ENCODE assay signal across 10 cellular contexts in genomic region chr1:36396359-36396758, GRCh38. TPM values are rescaled to one million over a fixed set of nuclear protein-coding genes. Genes with fewer than 3 reads are reported as not detected.
A peak's percentile ranks its signal among the peaks of the same experiment; 100 is the strongest.
DNase-seq lines count a peak whose midpoint lies in the region; ATAC-seq, FAIRE-seq and TF ChIP-seq lines count a peak whose summit lies in the region.
"Had no signal": no experiment of that assay in that cellular context is flagged by ENCODE, and none has a peak within 500 bp of the region (broad histone marks: within the 10 kb centered on the region; RNA-seq: fewer than 3 reads in every experiment).

No MANE protein-coding gene starts in this region.

- ATAC-seq in activated T-cell treated with anti-CD3 and anti-CD28 coated beads, Interleukin-2, amount 50 U/mL, for 4 hours, result no peak

- H3K27me3 ChIP-seq in stomach smooth muscle (ENCODE audit: control insufficient read depth in 1 of 2, insufficient read depth in 2 of 2, low read length in 2 of 2) (no peaks in the 10 kb centered on the region), small intestine (ENCODE audit: control insufficient read depth in 2 of 2, insufficient read depth in 2 of 2, low read length in 2 of 2) (no peaks in the 10 kb centered on the region)

- no peak for TF ChIP-seq CTCF in VCaP (conservative IDR thresholded peaks at IDR 0.05)

- H3K4me1 ChIP-seq in stomach smooth muscle (ENCODE audit: control insufficient read depth, insufficient read depth, low read length) (peaks cover 12% of the 10 kb centered on the region), small intestine (ENCODE audit: control insufficient read depth in 2 of 2, insufficient read depth in 1 of 2, low read depth in 1 of 2, low read length in 1 of 2) (peaks cover 0 to 6% of the 10 kb centered on the region in 2 donors)

- H3K9me3 Mint-ChIP-seq in activated T-cell treated with anti-CD3 and anti-CD28 coated beads, Interleukin-2, amount 50 U/mL, for 4 hours, result no peaks in the 10 kb centered on the region
- H3K9me3 Mint-ChIP-seq in immature natural killer cell, result no peaks in the 10 kb centered on the region

- no peak for FAIRE-seq in small intestine (lab: Jason Lieb, UNC)
- FAIRE-seq: TTC549 had no signal

- H3K4me3 ChIP-seq in stomach smooth muscle (ENCODE audit: low read length in 2 of 2), result peak overlapping the region in 1 of 2 donors; percentile 22
- no peak overlapping the region for H3K4me3 ChIP-seq in small intestine (ENCODE audit: low read depth in 1 of 2, low read length in 2 of 2)

- peak overlapping the region; percentile 97 for H3K4me3 Mint-ChIP-seq in activated T-cell treated with anti-CD3 and anti-CD28 coated beads, Interleukin-2, amount 50 U/mL, for 4 hours
- H3K4me3 Mint-ChIP-seq in immature natural killer cell, result peak overlapping the region; percentile 48 to 100 (median 97)

- H3K27ac ChIP-seq in VCaP (peak overlapping the region; percentile 79), stomach smooth muscle (ENCODE audit: low read length) (peak overlapping the region; percentile 94), small intestine (ENCODE audit: low read depth in 1 of 2, low read length in 1 of 2) (no peak overlapping the region)

- peaks cover 33% of the 10 kb centered on the region for H3K4me1 Mint-ChIP-seq in activated T-cell treated with anti-CD3 and anti-CD28 coated beads, Interleukin-2, amount 50 U/mL, for 4 hours (ENCODE audit: low read depth)
- peaks cover 45 to 57% of the 10 kb centered on the region in 2 donors for H3K4me1 Mint-ChIP-seq in immature natural killer cell

- H3K9me3 ChIP-seq in stomach smooth muscle (ENCODE audit: control insufficient read depth in 2 of 2, low read length in 2 of 2), result no peaks in the 10 kb centered on the region
- no peaks in the 10 kb centered on the region for H3K9me3 ChIP-seq in small intestine (ENCODE audit: control insufficient read depth, low read depth)

- no peak for DNase-seq in activated T-cell treated with anti-CD3 and anti-CD28 coated beads, Interleukin-2, amount 50 U/mL, for 4 hours
- DNase-seq in activated T-cell treated with anti-CD3 and anti-CD28 coated beads, Interleukin-2, amount 50 U/mL, for 1 hour, result no peak
- DNase-seq in immature natural killer cell (no peak), cerebellum (ENCODE audit: low spot score) (no peak), small intestine (no peak)
- DNase-seq in stimulated activated naive CD4-positive, alpha-beta T cell treated with Interleukin-2 at 50 U/mL for 16 hours (lab: John Stamatoyannopoulos, UW), result no peak
- DNase-seq: NCI-H446 treated with DMSO at 0.1 percent for 48 hours had no signal

- 78 to 79% (median 79%) methylated on average over 6 of the region's 6 CpGs for WGBS in small intestine, 3 donors

- peaks cover 14% of the 10 kb centered on the region for H3K36me3 Mint-ChIP-seq in activated T-cell treated with anti-CD3 and anti-CD28 coated beads, Interleukin-2, amount 50 U/mL, for 4 hours (ENCODE audit: insufficient read depth)
- H3K36me3 Mint-ChIP-seq in immature natural killer cell, result peaks cover 0 to 10% (median 5%) of the 10 kb centered on the region in 3 donors

- H3K36me3 ChIP-seq in stomach smooth muscle (ENCODE audit: control insufficient read depth in 2 of 2, insufficient read depth in 2 of 2, low read length in 2 of 2) (peaks cover 15 to 21% of the 10 kb centered on the region in 2 donors), small intestine (ENCODE audit: control insufficient read depth in 2 of 2, insufficient read depth in 2 of 2, low read length in 2 of 2) (peaks cover 7 to 9% of the 10 kb centered on the region in 2 donors)

- no peaks in the 10 kb centered on the region for H3K27me3 Mint-ChIP-seq in activated T-cell treated with anti-CD3 and anti-CD28 coated beads, Interleukin-2, amount 50 U/mL, for 4 hours (ENCODE audit: low read depth)
- H3K27me3 Mint-ChIP-seq in immature natural killer cell (ENCODE audit: low read depth in 3 of 3), result peaks cover 11 to 14% (median 13%) of the 10 kb centered on the region in 3 donors

- peak overlapping the region in 4 of 6 donors; percentile 70 to 97 (median 86) for H3K27ac Mint-ChIP-seq in immature natural killer cell

- peak overlapping the region in 1 of 2 donors; percentile 79 for H3K9ac ChIP-seq in stomach smooth muscle (ENCODE audit: low read length in 2 of 2)

RNA-seq across cellular contexts. Expression of gene LSM10, which starts 1.3 kb away (rescaled TPM):
- total RNA-seq in activated T-cell treated with anti-CD3 and anti-CD28 coated beads, Interleukin-2, amount 50 U/mL, for 4 hours, result 10 to 100 TPM; 80.6 to 96.3 (median 83.8) TPM
- 100 to 1,000 TPM; 156 to 181 (median 164) TPM for polyA plus RNA-seq in immature natural killer cell
- total RNA-seq in cerebellum, result 3.5 TPM
- polyA plus RNA-seq in small intestine, result 10 to 100 TPM; 48.1 to 55.5 (median 51.9) TPM

RNA-seq across cellular contexts. Expression of gene STK40, which starts 10.6 kb away (rescaled TPM):
- total RNA-seq in activated T-cell treated with anti-CD3 and anti-CD28 coated beads, Interleukin-2, amount 50 U/mL, for 4 hours, result 10 to 100 TPM; 63.9 to 86.1 (median 66.8) TPM
- polyA plus RNA-seq in immature natural killer cell (100 to 1,000 TPM in 1 of 3 donors, 10 to 100 TPM in 2; 43.3 to 101 (median 61.5) TPM), small intestine (10 to 100 TPM; 12.7 to 33.3 (median 17.3) TPM)
- 12.2 TPM for total RNA-seq in cerebellum

RNA-seq across cellular contexts. Expression of gene OSCP1, which starts 53.9 kb away (rescaled TPM):
- total RNA-seq in activated T-cell treated with anti-CD3 and anti-CD28 coated beads, Interleukin-2, amount 50 U/mL, for 4 hours, result 1 to 10 TPM in 2 of 3 donors, under 1 TPM in 1; 0.61 to 1.8 (median 1.5) TPM
- polyA plus RNA-seq in immature natural killer cell, result 1 to 10 TPM in 1 of 3 donors, not detected in 2; 2.7 TPM
- 17.1 TPM for total RNA-seq in cerebellum
- 1 to 10 TPM in 2 of 3 donors, under 1 TPM in 1; 0.89 to 4.3 (median 1.4) TPM for polyA plus RNA-seq in small intestine

Comparison
In these comparisons a context has a peak if more than half of its experiments do, and no peak if none do; other contexts are left out.
1. H3K27ac ChIP-seq: peak in VCaP (single experiment) and stomach smooth muscle (single experiment); none in small intestine (0 of 2).
2. RNA of gene LSM10, which starts 1.3 kb away (total RNA-seq): 80.6 to 96.3 TPM in activated T-cell treated with anti-CD3 and anti-CD28 coated beads, Interleukin-2, amount 50 U/mL, for 4 hours; 3.5 TPM in cerebellum (single experiment); every median in the first group is over 10 times any median in the second.